20 cellular contexts compared by ENCODE assay signal in genomic region chr4:110020681-110021443, GRCh38.
DNase-seq lines count a peak whose midpoint lies in the region; ATAC-seq, FAIRE-seq and TF ChIP-seq lines count a peak whose summit lies in the region.
"Had no signal": no experiment of that assay in that cellular context is flagged by ENCODE, and none has a peak within 500 bp of the region (broad histone marks: within the 10 kb centered on the region; RNA-seq: fewer than 3 reads in every experiment).

No MANE protein-coding gene starts in this region.

- no peaks in the 10 kb centered on the region for H3K79me2 ChIP-seq in GM23338 (replicated peaks; ENCODE audit: insufficient read depth)

- peaks cover 7% of the 10 kb centered on the region; the same call in 2 of the 3 replicates for H3K9me3 Mint-ChIP-seq in GM23338
- H3K9me3 Mint-ChIP-seq in stimulated activated memory B cell treated with anti-CD40 and anti-IgM and Interleukin-4, amounts not matched to agents 10 μg/mL and 1 μg/mL and 100 μg/mL, for 72 hours = peaks cover 4% of the 10 kb centered on the region

- no peaks in the 10 kb centered on the region for H3K36me3 ChIP-seq in GM23338 (ENCODE audit: insufficient read depth)

- H3K4me1 ChIP-seq in GM23338 (ENCODE audit: insufficient read depth) = peaks cover 13% of the 10 kb centered on the region

- H3K9me2 ChIP-seq in GM23338 (ENCODE audit: insufficient read depth) = no peaks in the 10 kb centered on the region

- H3K27ac ChIP-seq in GM23338 (ENCODE audit: low read depth) = peak overlapping the region; percentile 60
- H3K27ac ChIP-seq: HL-60 had no signal

- H3F3A ChIP-seq in GM23338 (replicated peaks; ENCODE audit: low read depth) = no peaks in the 10 kb centered on the region

- peaks cover 17% of the 10 kb centered on the region for H3K4me1 Mint-ChIP-seq in GM23338
- peaks cover 13% of the 10 kb centered on the region for H3K4me1 Mint-ChIP-seq in stimulated activated memory B cell treated with anti-CD40 and anti-IgM and Interleukin-4, amounts not matched to agents 10 μg/mL and 1 μg/mL and 100 μg/mL, for 72 hours

- no peak for FAIRE-seq in urothelium cell line (lab: Jason Lieb, UNC)
- FAIRE-seq: A204.1, HTR-8/SVneo had no signal

- TF ChIP-seq CTCF in GM23338 (conservative IDR thresholded peaks at IDR 0.05; ENCODE audit: low read depth in 2 of 2) = no peak

- peak overlapping the region; percentile 61 for H2AFZ ChIP-seq in GM23338

- H3K4me3 ChIP-seq in GM23338 = no peak overlapping the region

- H3K4me3 Mint-ChIP-seq in GM23338 = no peak overlapping the region
- H3K4me3 Mint-ChIP-seq in stimulated activated memory B cell treated with anti-CD40 and anti-IgM and Interleukin-4, amounts not matched to agents 10 μg/mL and 1 μg/mL and 100 μg/mL, for 72 hours = no peak overlapping the region
- H3K4me3 Mint-ChIP-seq: IgD-negative memory B cell had no signal

- H3K27me3 Mint-ChIP-seq in GM23338 (ENCODE audit: insufficient read depth, low read depth, poor library complexity) = peaks cover 5% of the 10 kb centered on the region
- no peaks in the 10 kb centered on the region for H3K27me3 Mint-ChIP-seq in stimulated activated memory B cell treated with anti-CD40 and anti-IgM and Interleukin-4, amounts not matched to agents 10 μg/mL and 1 μg/mL and 100 μg/mL, for 72 hours

- ATAC-seq in activated CD4-positive, CD25-positive, alpha-beta regulatory T cell treated with anti-CD3 and anti-CD28 coated beads, Interleukin-2, amount 50 U/mL, for 24 hours = peak; percentile 10 to 21
- no peak for ATAC-seq in GM23338
- peak; percentile 24 for ATAC-seq in stimulated activated memory B cell treated with anti-CD40 and anti-IgM and Interleukin-4, amounts not matched to agents 10 μg/mL and 1 μg/mL and 100 μg/mL, for 72 hours
- no peak for ATAC-seq in HG03442 (IDR thresholded peaks at IDR 0.05; ENCODE audit: unreplicated experiment)

- no peaks in the 10 kb centered on the region for H3K36me3 Mint-ChIP-seq in GM23338 (ENCODE audit: low read depth)
- no peaks in the 10 kb centered on the region for H3K36me3 Mint-ChIP-seq in stimulated activated memory B cell treated with anti-CD40 and anti-IgM and Interleukin-4, amounts not matched to agents 10 μg/mL and 1 μg/mL and 100 μg/mL, for 72 hours
- H3K36me3 Mint-ChIP-seq: IgD-negative memory B cell had no signal

- H3K27ac Mint-ChIP-seq in GM23338 = no peak overlapping the region
- H3K27ac Mint-ChIP-seq in stimulated activated memory B cell treated with anti-CD40 and anti-IgM and Interleukin-4, amounts not matched to agents 10 μg/mL and 1 μg/mL and 100 μg/mL, for 72 hours = no peak overlapping the region
- H3K27ac Mint-ChIP-seq: IgD-negative memory B cell had no signal

- no peak for DNase-seq in activated CD4-positive, CD25-positive, alpha-beta regulatory T cell (lab: John Stamatoyannopoulos, UW)
- DNase-seq in GM23338 (ENCODE audit: low spot score) (no peak), fibroblast of peridontal ligament (ENCODE audit: extremely low read depth) (peak; percentile 10), urothelium cell line (ENCODE audit: low spot score) (no peak)
- DNase-seq: AML-193, COR-L47, DMS153, Kasumi-1, NCI-H1105 treated with DMSO at 0.1 percent for 48 hours, NCI-H1694 treated with DMSO at 0.1 percent for 48 hours, NCI-H526 treated with DMSO at 0.1 percent for 48 hours, RPMI8226, SIG-M5 had no signal

- H4K20me1 ChIP-seq in GM23338 (replicated peaks; ENCODE audit: insufficient read depth) = no peaks in the 10 kb centered on the region

- H3K27me3 ChIP-seq in GM23338 (ENCODE audit: insufficient read depth) = no peaks in the 10 kb centered on the region

- peak overlapping the region; percentile 28 for H3K4me2 ChIP-seq in GM23338

TF ChIP-seq in GM23338, 12 proteins besides CTCF, POLR2A, EP300 and RAD21:
- TF ChIP-seq POLR2AphosphoS5 (IDR thresholded peaks at IDR 0.05; ENCODE audit: low read depth) = no peak
- no peak for TF ChIP-seq NANOG (IDR thresholded peaks at IDR 0.05; ENCODE audit: borderline replicate concordance)
- no peak for TF ChIP-seq ETS1 (IDR thresholded peaks at IDR 0.05)
- TF ChIP-seq CREB1 (CRISPR knock-in tag; IDR thresholded peaks at IDR 0.05; ENCODE audit: low read depth) = no peak
- no peak for TF ChIP-seq STAT1 (IDR thresholded peaks at IDR 0.05; ENCODE audit: unreplicated experiment)
- no peak for TF ChIP-seq JUNB (IDR thresholded peaks at IDR 0.05; ENCODE audit: unreplicated experiment)
- no peak for TF ChIP-seq EZH2phosphoT487 (IDR thresholded peaks at IDR 0.05; ENCODE audit: unreplicated experiment)
TF ChIP-seq in GM23338: peak in this region for 0.

Comparison
In these comparisons a context has a peak if more than half of its experiments do, and no peak if none do; other contexts are left out.
1. ATAC-seq: peak in activated CD4-positive, CD25-positive, alpha-beta regulatory T cell treated with anti-CD3 and anti-CD28 coated beads, Interleukin-2, amount 50 U/mL, for 24 hours (2 of 2) and stimulated activated memory B cell treated with anti-CD40 and anti-IgM and Interleukin-4, amounts not matched to agents 10 μg/mL and 1 μg/mL and 100 μg/mL, for 72 hours (single experiment); none in GM23338 (single experiment) and HG03442 (single experiment).